In genomic region chr22:46845281-46846153, GRCh38 we compare ENCODE assay signal across 9 cellular contexts.
DNase-seq lines count a peak whose midpoint lies in the region; ATAC-seq and TF ChIP-seq lines count a peak whose summit lies in the region.
"Had no signal": no experiment of that assay in that cellular context is flagged by ENCODE, and none has a peak within 500 bp of the region (broad histone marks: within the 10 kb centered on the region; RNA-seq: fewer than 3 reads in every experiment).

No MANE protein-coding gene starts in this region.

- H3K4me3 ChIP-seq in IMR-90 (ENCODE audit: insufficient read depth, low read depth, low read length) (no peak overlapping the region), kidney epithelial cell (ENCODE audit: low read depth, low read length) (no peak overlapping the region)

- H3K27ac ChIP-seq in IMR-90 (ENCODE audit: insufficient read depth, low read length) (no peak overlapping the region), caudate nucleus (ENCODE audit: low read depth, low read length) (peak overlapping the region; percentile 66)

- no peak overlapping the region for H3K4ac ChIP-seq in IMR-90 (ENCODE audit: low read depth, low read length)

- H2BK5ac ChIP-seq in IMR-90 (ENCODE audit: low read depth, low read length, poor library complexity, severe bottlenecking) = no peak overlapping the region

- POLR2A ChIA-PET in IMR-90 (lab: Charles Lee; ENCODE audit: unreplicated experiment) = interaction anchor here (0.6 kb wide), 1 partner anchor 45 kb away, joined by 3 read pairs; no protein-coding TSS in a partner anchor

- dilution Hi-C loops in IMR-90 (cut with HindIII; ENCODE audit: low sequenced_read_pairs, unreplicated experiment) = no loop called here

- no peak for TF ChIP-seq POLR2A in IMR-90 (IDR thresholded peaks at IDR 0.05; ENCODE audit: low read depth, low read length)

- TF ChIP-seq CTCF in IMR-90 (conservative IDR thresholded peaks at IDR 0.05; ENCODE audit: low read depth, low read length) (peak; percentile 80), kidney epithelial cell (IDR thresholded peaks at IDR 0.05; ENCODE audit: insufficient read depth, low read length, poor library complexity, severe bottlenecking) (peak; percentile 44)

- peaks cover 43 to 64% of the 10 kb centered on the region in 2 experiments for H3K79me1 ChIP-seq in IMR-90 (ENCODE audit: low read depth in 1 of 2, low read length in 2 of 2)

- ATAC-seq in IMR-90 (ENCODE audit: low read depth) = peak; percentile 15
- ATAC-seq in GM21360 (IDR thresholded peaks at IDR 0.05; ENCODE audit: unreplicated experiment) = no peak

- H3K36me3 ChIP-seq in IMR-90 (ENCODE audit: control insufficient read depth, insufficient read depth, low read length) (peaks cover 1% of the 10 kb centered on the region; the same call in 1 of the 2 replicates), kidney epithelial cell (ENCODE audit: control insufficient read depth, insufficient read depth, low read length) (no peaks in the 10 kb centered on the region)

- H3K9ac ChIP-seq in IMR-90 (ENCODE audit: low read depth, low read length) = no peak overlapping the region

- H2AFZ ChIP-seq in IMR-90 (replicated peaks; ENCODE audit: low read length, poor library complexity) = no peak overlapping the region

- in situ Hi-C loops in IMR-90 (cut with MboI; ENCODE audit: low sequenced_read_pairs) = no loop called here

- H3K27me3 ChIP-seq in IMR-90 (ENCODE audit: control insufficient read depth, insufficient read depth, low read length) (no peaks in the 10 kb centered on the region), kidney epithelial cell (ENCODE audit: control insufficient read depth, insufficient read depth, low read length) (no peaks in the 10 kb centered on the region)

- CTCF ChIA-PET in IMR-90 (lab: Yijun Ruan, JAX) = interaction anchor here (0.5 to 1.6 kb wide), 6 partner anchors 9 to 175 kb away, joined by 3 to 6 read pairs (median 3); no protein-coding TSS in a partner anchor

- H3K9me1 ChIP-seq in IMR-90 (ENCODE audit: insufficient read depth, low read length) = peaks cover 23% of the 10 kb centered on the region

- no peak overlapping the region for H2BK20ac ChIP-seq in IMR-90 (ENCODE audit: low read depth, low read length)

- intact Hi-C loops in IMR-90 (cut with micrococcal nuclease) = loop anchor here (1.0 to 10.0 kb wide), 3 partner anchors 309 to 1647 kb away; no protein-coding TSS in a partner anchor

- no peak overlapping the region for H3K14ac ChIP-seq in IMR-90 (replicated peaks; ENCODE audit: low read depth, low read length)

- DNase-seq in IMR-90 = peak; percentile 63
- peak in 2 of 61 donors; percentile 18 to 53 for DNase-seq in caudate nucleus (lab: John Stamatoyannopoulos, UW)
- DNase-seq in kidney epithelial cell (ENCODE audit: low read depth) = no peak
- DNase-seq in stromal cell of bone marrow (ENCODE audit: low read depth) = peak; percentile 18
- DNase-seq in DMS153 treated with DMSO at 0.1 percent for 48 hours (lab: John Stamatoyannopoulos, UW; ENCODE audit: unreplicated experiment) = no peak
- DNase-seq in GM19238 (ENCODE audit: insufficient read length, low spot score) = no peak
- no peak for DNase-seq in kidney tubule cell (ENCODE audit: low spot score)
- DNase-seq: RPMI8226 had no signal

- no peak overlapping the region for H4K8ac ChIP-seq in IMR-90 (ENCODE audit: low read depth in 2 of 2, low read length in 2 of 2)

- 0 out of 2 replicates have a peak overlapping the region, but pooled peaks have one; percentile 9 for H2AK5ac ChIP-seq in IMR-90 (ENCODE audit: low read depth, low read length)

- no TSS peak for BruUV-seq in IMR-90 (replicated peaks; lab: Mats Ljungman, UMichigan)

- H4K20me1 ChIP-seq in IMR-90 (ENCODE audit: insufficient read depth, low read length) = peaks cover 28% of the 10 kb centered on the region

- H2AK9ac ChIP-seq in IMR-90 (replicated peaks; ENCODE audit: low read depth, low read length, poor library complexity) = no peak overlapping the region

- H3K23ac ChIP-seq in IMR-90 (ENCODE audit: low read depth, low read length) = no peak overlapping the region

- H3K9me3 ChIP-seq in IMR-90 (ENCODE audit: control insufficient read depth, insufficient read depth, low read length) = no peaks in the 10 kb centered on the region

- no peak overlapping the region for H2BK120ac ChIP-seq in IMR-90 (ENCODE audit: low read depth, low read length)

- H4K91ac ChIP-seq in IMR-90 (ENCODE audit: insufficient read depth, low read depth, low read length) = no peak overlapping the region

- H3K4me1 ChIP-seq in IMR-90 (ENCODE audit: control insufficient read depth, insufficient read depth, low read length) = peaks cover 16% of the 10 kb centered on the region

- H3K18ac ChIP-seq in IMR-90 (ENCODE audit: low read depth, low read length) = no peak overlapping the region

- no peak overlapping the region for H2BK15ac ChIP-seq in IMR-90 (ENCODE audit: low read depth, low read length)

- H4K5ac ChIP-seq in IMR-90 (ENCODE audit: low read depth, low read length) = no peak overlapping the region

- H3K4me2 ChIP-seq in IMR-90 (ENCODE audit: low read depth, low read length) = peak overlapping the region; percentile 13; the same call in 1 of the 2 replicates

- H3K56ac ChIP-seq in IMR-90 (ENCODE audit: extremely low read depth, insufficient read depth, low read length) = no peak overlapping the region

- peak; percentile 83 for TF ChIP-seq RAD21 in IMR-90 (IDR thresholded peaks at IDR 0.05; ENCODE audit: low read length)

- 20% methylated on average over 1 of the region's 18 CpGs; no CpG with 5 or more reads in 1 of the 2 experiments for WGBS in IMR-90 (ENCODE audit: extremely low coverage in 2 of 2, insufficient read length in 1 of 2), 2 experiments

TF ChIP-seq in IMR-90, 13 proteins besides CTCF, POLR2A, EP300 and RAD21:
- no peak for TF ChIP-seq RCOR1 (IDR thresholded peaks at IDR 0.05; ENCODE audit: insufficient replicate concordance, low read length)
- TF ChIP-seq SMC3 (IDR thresholded peaks at IDR 0.05; ENCODE audit: low read depth, low read length) = peak; percentile 45; the same call in 1 of the 2 replicates

Comparison
In these comparisons a context has a peak if more than half of its experiments do, and no peak if none do; other contexts are left out.
1. DNase-seq: peak in IMR-90 (single experiment) and stromal cell of bone marrow (single experiment); none in kidney epithelial cell (single experiment), DMS153 treated with DMSO at 0.1 percent for 48 hours (single experiment), GM19238 (single experiment) and kidney tubule cell (single experiment).